In genomic region chr7:212754-213153, GRCh38 we compare ENCODE assay signal across 7 cellular contexts. TPM values are rescaled to one million over a fixed set of nuclear protein-coding genes. Genes with fewer than 3 reads are reported as not detected.
"Had no signal": no experiment of that assay in that cellular context is flagged by ENCODE, and none has a peak within 500 bp of the region (broad histone marks: within the 10 kb centered on the region; RNA-seq: fewer than 3 reads in every experiment).

No MANE protein-coding gene starts in this region.

- H3K9me3 Mint-ChIP-seq: GM23338, H9 had no signal

- H3K27ac Mint-ChIP-seq: GM23338, H9 had no signal

- DNase-seq: H9, HCEC 1CT, IMR-90 had no signal

- ATAC-seq: GM23338 had no signal

- FAIRE-seq: H1, H54 had no signal

- H3K4me3 Mint-ChIP-seq: GM23338, H9 had no signal

RNA-seq across cellular contexts. Expression of gene FAM20C, which starts 20.4 kb away (rescaled TPM):
- total RNA-seq: HT-29 had no signal
